ENCODE assay signal across 11 cellular contexts in the genomic region with DNA sequence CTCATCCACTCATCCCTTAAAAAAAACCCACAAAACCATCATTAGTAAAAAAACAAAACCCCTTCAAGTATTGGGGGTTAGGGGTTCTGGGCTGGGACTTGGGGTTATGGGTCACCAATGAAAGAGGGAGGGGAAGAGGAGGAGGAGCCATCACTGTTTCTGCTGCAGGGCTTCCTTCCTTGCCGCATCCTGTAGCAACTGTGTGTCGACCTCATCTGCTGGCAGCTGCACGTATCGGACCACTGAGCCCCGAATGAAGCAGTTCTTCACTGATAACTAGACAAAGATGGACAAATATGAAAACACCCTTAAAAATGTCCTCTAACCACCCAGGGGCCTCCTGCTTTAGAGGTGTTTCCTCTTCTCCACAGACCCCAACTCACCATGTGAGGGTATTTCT. TPM values are rescaled to one million over a fixed set of nuclear protein-coding genes. Genes with fewer than 3 reads are reported as not detected.
DNase-seq lines count a peak whose midpoint lies in the region; ATAC-seq and TF ChIP-seq lines count a peak whose summit lies in the region.
"Had no signal": no experiment of that assay in that cellular context is flagged by ENCODE, and none has a peak within 500 bp of the region (broad histone marks: within the 10 kb centered on the region; RNA-seq: fewer than 3 reads in every experiment).

No MANE protein-coding gene starts in this region.

- H3K27me3 Mint-ChIP-seq in activated CD4-positive, alpha-beta memory T cell treated with anti-CD3 and anti-CD28 coated beads, Interleukin-2, amount 10 ng/mL, durations not matched to agents 7 days and 5 days, result no peaks in the 10 kb centered on the region
- H3K27me3 Mint-ChIP-seq in immature natural killer cell (ENCODE audit: low read depth in 3 of 3), result peaks cover 0 to 3% (median 2%) of the 10 kb centered on the region in 3 donors

- H3K4me3 ChIP-seq in left ventricle myocardium inferior, result no peak overlapping the region
- no peak overlapping the region for H3K4me3 ChIP-seq in thymus (ENCODE audit: low read length)
- H3K4me3 ChIP-seq in neuronal stem cell (ENCODE audit: low read length in 2 of 2), result peak overlapping the region in 1 of 2 donors; percentile 51

- no peak overlapping the region for H2BK12ac ChIP-seq in neuronal stem cell (ENCODE audit: low read length)

- H3K36me3 Mint-ChIP-seq in activated CD4-positive, alpha-beta memory T cell treated with anti-CD3 and anti-CD28 coated beads, Interleukin-2, amount 10 ng/mL, durations not matched to agents 7 days and 5 days (ENCODE audit: low read depth), result peaks cover 34% of the 10 kb centered on the region
- H3K36me3 Mint-ChIP-seq in immature natural killer cell, result peaks cover 0 to 4% (median 0%) of the 10 kb centered on the region in 3 donors

- H3K4me1 ChIP-seq in left ventricle myocardium inferior (peaks cover 21% of the 10 kb centered on the region), thymus (ENCODE audit: control insufficient read depth, insufficient read depth, low read length) (peaks cover 16% of the 10 kb centered on the region), neuronal stem cell (ENCODE audit: control insufficient read depth in 2 of 2, insufficient read depth in 1 of 2, low read depth in 1 of 2, low read length in 2 of 2) (peaks cover 0 to 5% of the 10 kb centered on the region in 2 donors)

- no peak overlapping the region for H2BK120ac ChIP-seq in neuronal stem cell (ENCODE audit: low read depth, low read length)

- H3K27me3 ChIP-seq in left ventricle myocardium inferior (ENCODE audit: low read depth) (no peaks in the 10 kb centered on the region), thymus (ENCODE audit: control insufficient read depth, insufficient read depth) (no peaks in the 10 kb centered on the region), neuronal stem cell (ENCODE audit: control insufficient read depth in 3 of 3, insufficient read depth in 3 of 3, low read depth in 1 of 3, low read length in 3 of 3) (no peaks in the 10 kb centered on the region)

- no peak for TF ChIP-seq CTCF in left ventricle myocardium inferior (IDR thresholded peaks at IDR 0.05; ENCODE audit: borderline replicate concordance)

- no peaks in the 10 kb centered on the region for H3K9me3 Mint-ChIP-seq in activated CD4-positive, alpha-beta memory T cell treated with anti-CD3 and anti-CD28 coated beads, Interleukin-2, amount 10 ng/mL, durations not matched to agents 7 days and 5 days
- no peaks in the 10 kb centered on the region for H3K9me3 Mint-ChIP-seq in immature natural killer cell
- H3K9me3 Mint-ChIP-seq: WTC11 had no signal

- H3K79me1 ChIP-seq in neuronal stem cell (ENCODE audit: low read depth, low read length), result no peaks in the 10 kb centered on the region

- H2BK5ac ChIP-seq in neuronal stem cell (ENCODE audit: low read length), result no peak overlapping the region

- 16% methylated on average over 5 of the region's 5 CpGs for WGBS in thymus
- WGBS in neuronal stem cell (ENCODE audit: extremely low coverage in 2 of 2, insufficient read length in 2 of 2, insufficient replicate concordance in 1 of 2), 2 donors, result no CpG with 5 or more reads among the region's 5 CpGs

- H4K8ac ChIP-seq in neuronal stem cell (ENCODE audit: low read depth, low read length), result no peak overlapping the region

- no peak for ATAC-seq in Right ventricle myocardium superior (ENCODE audit: poor library complexity)
- ATAC-seq in sciatic nerve, result no peak
- ATAC-seq: Panc1, WTC11 had no signal

- H3K4me1 Mint-ChIP-seq in activated CD4-positive, alpha-beta memory T cell treated with anti-CD3 and anti-CD28 coated beads, Interleukin-2, amount 10 ng/mL, durations not matched to agents 7 days and 5 days, result peaks cover 48% of the 10 kb centered on the region
- H3K4me1 Mint-ChIP-seq in immature natural killer cell, result peaks cover 33 to 34% of the 10 kb centered on the region in 2 donors

- no peak overlapping the region for H3K18ac ChIP-seq in neuronal stem cell (ENCODE audit: low read length)

- H3K36me3 ChIP-seq in left ventricle myocardium inferior (peaks cover 16% of the 10 kb centered on the region), thymus (ENCODE audit: control insufficient read depth, insufficient read depth) (peaks cover 9% of the 10 kb centered on the region), neuronal stem cell (replicated peaks in 1 of 2; ENCODE audit: control insufficient read depth in 2 of 2, insufficient read depth in 2 of 2, low read length in 2 of 2) (peaks cover 9 to 59% of the 10 kb centered on the region in 2 donors)

- no peak overlapping the region for H3K9ac ChIP-seq in neuronal stem cell (ENCODE audit: low read depth, low read length, poor library complexity)

- H3K27ac ChIP-seq in left ventricle myocardium inferior (replicated peaks) (peak overlapping the region; percentile 8), thymus (ENCODE audit: low read depth) (peak overlapping the region; percentile 88), neuronal stem cell (replicated peaks; ENCODE audit: low read length) (no peak overlapping the region)

- CTCF ChIA-PET in activated CD4-positive, alpha-beta memory T cell treated with anti-CD3 and anti-CD28 coated beads, Interleukin-2, amount 10 ng/mL, durations not matched to agents 7 days and 5 days (lab: Charles Lee), result interaction anchor here (0.8 to 4.1 kb wide), 6 partner anchors 8 to 58 kb away, joined by 3 to 25 read pairs (median 6); a partner anchor contains a TSS

- no peak overlapping the region for H2BK15ac ChIP-seq in neuronal stem cell (ENCODE audit: low read length)

- POLR2A ChIA-PET in activated CD4-positive, alpha-beta memory T cell treated with anti-CD3 and anti-CD28 coated beads, Interleukin-2, amount 10 ng/mL, durations not matched to agents 7 days and 5 days (lab: Charles Lee), result interaction anchor here (0.6 to 7.4 kb wide), 8 partner anchors 9 to 216 kb away, joined by 3 to 104 read pairs (median 8); a partner anchor contains a TSS

- no peak overlapping the region for H3K4me2 ChIP-seq in neuronal stem cell (ENCODE audit: insufficient read depth, low read length, poor library complexity, severe bottlenecking)

- intact Hi-C loops in left ventricle myocardium inferior (cut with micrococcal nuclease), result no loop called here
- intact Hi-C loops in Right ventricle myocardium superior (cut with DNase I), result no loop called here
- intact Hi-C loops in sciatic nerve (cut with DNase I), result no loop called here

- peak overlapping the region; percentile 44 for H3K4me3 Mint-ChIP-seq in activated CD4-positive, alpha-beta memory T cell treated with anti-CD3 and anti-CD28 coated beads, Interleukin-2, amount 10 ng/mL, durations not matched to agents 7 days and 5 days
- peak overlapping the region; percentile 43 to 78 (median 66) for H3K4me3 Mint-ChIP-seq in immature natural killer cell
- H3K4me3 Mint-ChIP-seq: WTC11 had no signal

- H3K14ac ChIP-seq in neuronal stem cell (ENCODE audit: low read length), result no peak overlapping the region

- H2AK5ac ChIP-seq in neuronal stem cell (ENCODE audit: low read depth, low read length), result no peak overlapping the region

- DNase-seq in left ventricle myocardium inferior (peak; percentile 3), Right ventricle myocardium superior (no peak), immature natural killer cell (peak in 1 of 3 donors; percentile 23), Kasumi-1 (lab: John Stamatoyannopoulos, UW) (no peak), sciatic nerve (ENCODE audit: low spot score) (no peak), neuronal stem cell (ENCODE audit: low spot score) (no peak)
- DNase-seq in activated CD4-positive, alpha-beta memory T cell treated with anti-CD3 and anti-CD28 coated beads, Interleukin-2, amount 10 ng/mL, durations not matched to agents 7 days and 5 days, result peak; percentile 69
- DNase-seq: NCI-H2029 treated with DMSO at 0.1 percent for 48 hours had no signal

- H3K9me3 ChIP-seq in left ventricle myocardium inferior (replicated peaks) (no peaks in the 10 kb centered on the region), thymus (ENCODE audit: control insufficient read depth) (no peaks in the 10 kb centered on the region), neuronal stem cell (replicated peaks in 1 of 2; ENCODE audit: control insufficient read depth in 2 of 2, insufficient read depth in 1 of 2, low read depth in 1 of 2, low read length in 2 of 2) (no peaks in the 10 kb centered on the region)

- no peak overlapping the region for H3K4ac ChIP-seq in neuronal stem cell (ENCODE audit: low read length)

- peak overlapping the region; percentile 90 for H3K27ac Mint-ChIP-seq in activated CD4-positive, alpha-beta memory T cell treated with anti-CD3 and anti-CD28 coated beads, Interleukin-2, amount 10 ng/mL, durations not matched to agents 7 days and 5 days
- H3K27ac Mint-ChIP-seq in immature natural killer cell, result peak overlapping the region; percentile 80 to 95 (median 89)

- H2AFZ ChIP-seq in neuronal stem cell (ENCODE audit: low read length), result no peak overlapping the region

- H3K23ac ChIP-seq in neuronal stem cell (ENCODE audit: low read depth, low read length, poor library complexity), result no peak overlapping the region

- no peak overlapping the region for H4K91ac ChIP-seq in neuronal stem cell (ENCODE audit: low read depth, low read length, poor library complexity)

RNA-seq across cellular contexts. Expression of a gene that starts 2.1 kb away (rescaled TPM):
- 20.0 TPM for total RNA-seq in left ventricle myocardium inferior
- 22.1 TPM for total RNA-seq in Right ventricle myocardium superior
- total RNA-seq in activated CD4-positive, alpha-beta memory T cell treated with anti-CD3 and anti-CD28 coated beads, Interleukin-2, amount 10 ng/mL, durations not matched to agents 7 days and 5 days, result 10 to 100 TPM; 84.1 to 88.4 TPM
- polyA plus RNA-seq in immature natural killer cell, result 10 to 100 TPM; 26.5 to 44.6 (median 28.8) TPM
- polyA plus RNA-seq in thymus, result 25.2 TPM
- 42.3 TPM for total RNA-seq in sciatic nerve
- polyA plus RNA-seq in neuronal stem cell (2013, experiment 1 of 2), result 31.2 TPM
- polyA plus RNA-seq in neuronal stem cell (2013, experiment 2 of 2), result 31.5 TPM

RNA-seq across cellular contexts. Expression of a gene that starts 9.2 kb away (rescaled TPM):
- total RNA-seq in left ventricle myocardium inferior, result 19.4 TPM
- 23.0 TPM for total RNA-seq in Right ventricle myocardium superior
- total RNA-seq in activated CD4-positive, alpha-beta memory T cell treated with anti-CD3 and anti-CD28 coated beads, Interleukin-2, amount 10 ng/mL, durations not matched to agents 7 days and 5 days, result 100 to 1,000 TPM; 100 to 108 TPM
- polyA plus RNA-seq in immature natural killer cell, result 10 to 100 TPM; 77.7 to 97.1 (median 94.6) TPM
- polyA plus RNA-seq in thymus, result 76.8 TPM
- 30.1 TPM for total RNA-seq in sciatic nerve
- polyA plus RNA-seq in neuronal stem cell (2013, experiment 1 of 2), result 235 TPM
- 233 TPM for polyA plus RNA-seq in neuronal stem cell (2013, experiment 2 of 2)

RNA-seq across cellular contexts. Expression of a gene that starts 17.5 kb away (rescaled TPM):
- 2.2 TPM for total RNA-seq in left ventricle myocardium inferior
- total RNA-seq in Right ventricle myocardium superior, result 2.0 TPM
- 1 to 10 TPM; 2.8 to 3.0 TPM for total RNA-seq in activated CD4-positive, alpha-beta memory T cell treated with anti-CD3 and anti-CD28 coated beads, Interleukin-2, amount 10 ng/mL, durations not matched to agents 7 days and 5 days
- 1 to 10 TPM in 2 of 3 donors, under 1 TPM in 1; 0.70 to 3.8 (median 2.4) TPM for polyA plus RNA-seq in immature natural killer cell
- polyA plus RNA-seq in thymus, result 2.4 TPM
- total RNA-seq in sciatic nerve, result 2.8 TPM
- 1.2 TPM for polyA plus RNA-seq in neuronal stem cell (2013, experiment 1 of 2)
- 1.1 TPM for polyA plus RNA-seq in neuronal stem cell (2013, experiment 2 of 2)

RNA-seq across cellular contexts. Expression of a gene that starts 17.7 kb away (rescaled TPM):
- total RNA-seq in left ventricle myocardium inferior (271 TPM), Right ventricle myocardium superior (324 TPM), sciatic nerve (195 TPM)
- total RNA-seq in activated CD4-positive, alpha-beta memory T cell treated with anti-CD3 and anti-CD28 coated beads, Interleukin-2, amount 10 ng/mL, durations not matched to agents 7 days and 5 days, result 100 to 1,000 TPM; 147 to 151 TPM
- polyA plus RNA-seq in immature natural killer cell (10 to 100 TPM in 2 of 3 donors, 1 to 10 TPM in 1; 9.7 to 81.3 (median 22.5) TPM), thymus (68.8 TPM)
- 70.8 TPM for polyA plus RNA-seq in neuronal stem cell (2013, experiment 1 of 2)
- polyA plus RNA-seq in neuronal stem cell (2013, experiment 2 of 2), result 71.3 TPM

RNA-seq across cellular contexts. Expression of a gene that starts 20.5 kb away (rescaled TPM):
- total RNA-seq in left ventricle myocardium inferior (14.7 TPM), Right ventricle myocardium superior (9.5 TPM), sciatic nerve (0.94 TPM)
- total RNA-seq in activated CD4-positive, alpha-beta memory T cell treated with anti-CD3 and anti-CD28 coated beads, Interleukin-2, amount 10 ng/mL, durations not matched to agents 7 days and 5 days, result 10 to 100 TPM; 11.0 to 12.2 TPM
- polyA plus RNA-seq in immature natural killer cell (1 to 10 TPM in 1 of 3 donors, under 1 TPM in 2; 0.21 to 1.8 (median 0.93) TPM), thymus (0.66 TPM)
- 0.67 TPM for polyA plus RNA-seq in neuronal stem cell (2013, experiment 1 of 2)
- 0.87 TPM for polyA plus RNA-seq in neuronal stem cell (2013, experiment 2 of 2)

Comparison
In these comparisons a context has a peak if more than half of its experiments do, and no peak if none do; other contexts are left out.
1. DNase-seq: peak in left ventricle myocardium inferior (single experiment) and activated CD4-positive, alpha-beta memory T cell treated with anti-CD3 and anti-CD28 coated beads, Interleukin-2, amount 10 ng/mL, durations not matched to agents 7 days and 5 days (single experiment); none in Right ventricle myocardium superior (single experiment), Kasumi-1 (0 of 2), sciatic nerve (single experiment) and neuronal stem cell (single experiment).